In genomic region chr6:107493158-107494057, GRCh38 we compare ENCODE assay signal across 8 cellular contexts. TPM values are rescaled to one million over a fixed set of nuclear protein-coding genes. Genes with fewer than 3 reads are reported as not detected.
DNase-seq lines count a peak whose midpoint lies in the region; ATAC-seq and TF ChIP-seq lines count a peak whose summit lies in the region.

No MANE protein-coding gene starts in this region.

- no peaks in the 10 kb centered on the region for H3K27me3 ChIP-seq in HAP-1 (ENCODE audit: low read depth)
- H3K27me3 ChIP-seq in psoas muscle (ENCODE audit: insufficient read depth in 3 of 3, low read length in 2 of 3) = no peaks in the 10 kb centered on the region

- peak overlapping the region; percentile 82 for H3K27ac ChIP-seq in psoas muscle

- peaks cover 52% of the 10 kb centered on the region for H3K4me1 ChIP-seq in HAP-1
- peaks cover 54% of the 10 kb centered on the region for H3K4me1 ChIP-seq in psoas muscle

- in situ Hi-C loops in HAP-1 (cut with MboI; ENCODE audit: low sequenced_read_pairs) = loop anchor here (10.0 kb wide), 1 partner anchor 359 kb away; no protein-coding TSS in a partner anchor

- no peak for TF ChIP-seq CTCF in psoas muscle (IDR thresholded peaks at IDR 0.05)

- H3K9me3 ChIP-seq in HAP-1 (no peaks in the 10 kb centered on the region), psoas muscle (no peaks in the 10 kb centered on the region)

- H3K36me3 ChIP-seq in HAP-1 (replicated peaks) = no peaks in the 10 kb centered on the region
- no peaks in the 10 kb centered on the region for H3K36me3 ChIP-seq in psoas muscle (ENCODE audit: insufficient read depth in 1 of 2, low read depth in 1 of 2)

- H3K4me3 ChIP-seq in HAP-1 (peak overlapping the region; percentile 72), psoas muscle (peak overlapping the region; percentile 77)

- intact Hi-C loops in psoas muscle (cut with DNase I) = loop anchor here (2.0 to 5.0 kb wide), 6 partner anchors 33 to 169 kb away; partner anchors contain the start of gene PDSS2 (in 1 of the 2)

- DNase-seq in HAP-1 (ENCODE audit: low spot score in 2 of 2) (peak; percentile 76 to 83), NCI-H82 treated with DMSO at 0.1 percent for 48 hours (lab: John Stamatoyannopoulos, UW; ENCODE audit: unreplicated experiment) (peak; percentile 87), fibroblast of gingiva (ENCODE audit: low read depth) (peak; percentile 76), psoas muscle (peak; percentile 28 to 61), T1000 (lab: John Stamatoyannopoulos, UW) (no peak)

- 14 to 20% (median 18%) methylated on average over 12 of the region's 12 CpGs for WGBS in psoas muscle, 3 donors

- peak; percentile 63 to 78 (median 72) for ATAC-seq in psoas muscle
- ATAC-seq in HG03108 (IDR thresholded peaks at IDR 0.05; ENCODE audit: unreplicated experiment) = no peak
- ATAC-seq in HG03460 (IDR thresholded peaks at IDR 0.05; ENCODE audit: unreplicated experiment) = no peak
- ATAC-seq in GM21515 (IDR thresholded peaks at IDR 0.05; ENCODE audit: unreplicated experiment) = no peak

RNA-seq across cellular contexts. Expression of gene SOBP, which starts 3.5 kb away (rescaled TPM):
- 10 to 100 TPM; 14.8 to 27.6 (median 23.2) TPM for total RNA-seq in psoas muscle
- polyA plus RNA-seq in psoas muscle = 10 to 100 TPM in 1 of 3 donors, 1 to 10 TPM in 2; 5.7 to 24.4 (median 8.9) TPM

RNA-seq across cellular contexts. Expression of gene PDSS2, which starts 34.0 kb away (rescaled TPM):
- total RNA-seq in psoas muscle = 10 to 100 TPM in 2 of 4 donors, 1 to 10 TPM in 2; 7.6 to 10.4 (median 9.8) TPM
- 10 to 100 TPM in 1 of 3 donors, 1 to 10 TPM in 2; 4.7 to 16.7 (median 8.6) TPM for polyA plus RNA-seq in psoas muscle

Comparison
In these comparisons a context has a peak if more than half of its experiments do, and no peak if none do; other contexts are left out.
1. ATAC-seq: peak in psoas muscle (4 of 4); none in HG03108 (single experiment), HG03460 (single experiment) and GM21515 (single experiment).